ENCODE assay signal across 23 cellular contexts in genomic region chr5:80146036-80146435, GRCh38.
DNase-seq lines count a peak whose midpoint lies in the region; TF ChIP-seq lines count a peak whose summit lies in the region.
"Had no signal": no experiment of that assay in that cellular context is flagged by ENCODE, and none has a peak within 500 bp of the region (broad histone marks: within the 10 kb centered on the region; RNA-seq: fewer than 3 reads in every experiment).

No MANE protein-coding gene starts in this region.

- H3K27me3 ChIP-seq in dorsolateral prefrontal cortex (no peaks in the 10 kb centered on the region), tibial nerve (no peaks in the 10 kb centered on the region), SK-N-SH (ENCODE audit: insufficient read depth) (no peaks in the 10 kb centered on the region)
- H3K27me3 ChIP-seq: brain microvascular endothelial cell, colonic mucosa, foreskin keratinocyte, SJCRH30 had no signal

- no peak for TF ChIP-seq EP300 in tibial nerve (IDR thresholded peaks at IDR 0.05)
- no peak for TF ChIP-seq EP300 in SK-N-SH (IDR thresholded peaks at IDR 0.05; ENCODE audit: borderline replicate concordance in 1 of 2, low read depth in 1 of 2, low read length in 1 of 2)

- WGBS in tibial nerve, 2 donors, result 79 to 83% methylated on average over 9 of the region's 9 CpGs
- 96% methylated on average over 9 of the region's 9 CpGs for WGBS in SK-N-SH (ENCODE audit: low lambda C conversion rate)

- H3K4me3 ChIP-seq in dorsolateral prefrontal cortex (peak overlapping the region in 1 of 59 donors; percentile 22), tibial nerve (no peak overlapping the region), SK-N-SH (ENCODE audit: low read depth in 2 of 2, low read length in 1 of 2) (no peak overlapping the region)
- H3K4me3 ChIP-seq: colonic mucosa, SJCRH30 had no signal

- no peak for TF ChIP-seq POLR2A in tibial nerve (IDR thresholded peaks at IDR 0.05)

- DNase-seq in activated naive CD4-positive, alpha-beta T cell (lab: John Stamatoyannopoulos, UW), result no peak
- DNase-seq in NCI-H345 (lab: John Stamatoyannopoulos, UW), result peak; percentile 81
- no peak for DNase-seq in dorsolateral prefrontal cortex
- DNase-seq in type B pancreatic cell (ENCODE audit: extremely low spot score, unreplicated experiment), result peak; percentile 15
- DNase-seq in tibial nerve (ENCODE audit: low spot score in 2 of 2), result no peak
- DNase-seq in activated CD4-positive, alpha-beta T cell treated with anti-CD3 and anti-CD28 coated beads, Interleukin-2, amount 50 U/mL, for 48 hours, result no peak
- no peak for DNase-seq in SK-N-SH
- DNase-seq: brain microvascular endothelial cell; Caco-2; colonic mucosa; foreskin keratinocyte; HCEC 1CT; hypothalamus; kidney; MM.1S; NCI-H1930; NCI-H510A; PC-3; SJCRH30; stimulated activated naive CD4-positive, alpha-beta T cell treated with Interleukin-2 at 50 U/mL for 16 hours; T-helper 9 cell; trophoblast cell had no signal

- H3K36me3 ChIP-seq in tibial nerve, result peaks cover 0 to 60% (median 13%) of the 10 kb centered on the region in 3 donors
- no peaks in the 10 kb centered on the region for H3K36me3 ChIP-seq in SK-N-SH (replicated peaks in 1 of 2; ENCODE audit: control insufficient read depth in 1 of 2, insufficient read depth in 2 of 2, low read length in 1 of 2)
- H3K36me3 ChIP-seq: SJCRH30 had no signal

- H3K27ac ChIP-seq in dorsolateral prefrontal cortex (peak overlapping the region in 48 of 59 donors; percentile 1 to 91 (median 59)), tibial nerve (peak overlapping the region in 2 of 4 donors; percentile 33 to 53), SK-N-SH (ENCODE audit: low read depth in 2 of 2, low read length in 1 of 2) (no peak overlapping the region)
- H3K27ac ChIP-seq: brain microvascular endothelial cell, colonic mucosa, foreskin keratinocyte, SJCRH30 had no signal

- H3K9me2 ChIP-seq in SK-N-SH, result no peaks in the 10 kb centered on the region

- H3K9me3 Mint-ChIP-seq in activated naive CD4-positive, alpha-beta T cell treated with anti-CD3 and anti-CD28 coated beads, Interleukin-2, amount 50 U/mL, for 24 hours, result no peaks in the 10 kb centered on the region
- no peaks in the 10 kb centered on the region for H3K9me3 Mint-ChIP-seq in type B pancreatic cell

- H3K4me3 Mint-ChIP-seq in activated naive CD4-positive, alpha-beta T cell treated with anti-CD3 and anti-CD28 coated beads, Interleukin-2, amount 50 U/mL, for 24 hours, result no peak overlapping the region
- H3K4me3 Mint-ChIP-seq in type B pancreatic cell, result no peak overlapping the region

- no peak for TF ChIP-seq CTCF in dorsolateral prefrontal cortex (IDR thresholded peaks at IDR 0.05 in 54 of 56, conservative IDR thresholded peaks at IDR 0.05 in 2 of 56; ENCODE audit: low read depth in 1 of 56, partially characterized antibody in 56 of 56)
- TF ChIP-seq CTCF in type B pancreatic cell (conservative IDR thresholded peaks at IDR 0.05), result no peak
- no peak for TF ChIP-seq CTCF in tibial nerve (IDR thresholded peaks at IDR 0.05)
- TF ChIP-seq CTCF in SK-N-SH (IDR thresholded peaks at IDR 0.05), result no peak

- H3K4me1 ChIP-seq in tibial nerve (peaks cover 0 to 22% (median 13%) of the 10 kb centered on the region in 4 donors), SK-N-SH (ENCODE audit: control insufficient read depth in 1 of 2, insufficient read depth in 2 of 2, low read depth in 1 of 2, low read length in 1 of 2) (peaks cover 0 to 11% of the 10 kb centered on the region in 2 experiments; a peak in 1 of 4 replicates)
- H3K4me1 ChIP-seq: Caco-2, colonic mucosa, foreskin keratinocyte had no signal

- TF ChIP-seq RAD21 in SK-N-SH (IDR thresholded peaks at IDR 0.05; ENCODE audit: low read length), result no peak

- no peak overlapping the region for H2AFZ ChIP-seq in SK-N-SH (ENCODE audit: low read depth)

- H4K20me1 ChIP-seq in SK-N-SH (ENCODE audit: insufficient read depth), result no peaks in the 10 kb centered on the region

- no peaks in the 10 kb centered on the region for H3K9me3 ChIP-seq in tibial nerve
- H3K9me3 ChIP-seq in SK-N-SH, result no peaks in the 10 kb centered on the region
- H3K9me3 ChIP-seq: Caco-2, colonic mucosa, SJCRH30 had no signal

- H3K36me3 Mint-ChIP-seq in activated naive CD4-positive, alpha-beta T cell treated with anti-CD3 and anti-CD28 coated beads, Interleukin-2, amount 50 U/mL, for 24 hours, result peaks cover 29% of the 10 kb centered on the region
- H3K36me3 Mint-ChIP-seq in type B pancreatic cell, result peaks cover 28% of the 10 kb centered on the region

- peak overlapping the region; percentile 14 for H3K27ac Mint-ChIP-seq in activated naive CD4-positive, alpha-beta T cell treated with anti-CD3 and anti-CD28 coated beads, Interleukin-2, amount 50 U/mL, for 24 hours
- H3K27ac Mint-ChIP-seq in type B pancreatic cell, result no peak overlapping the region

- CTCF ChIA-PET in SK-N-SH (lab: Yijun Ruan, JAX), result interaction anchor here (1.2 kb wide), 1 partner anchor 162 kb away, joined by 4 read pairs; no protein-coding TSS in a partner anchor

- no peaks in the 10 kb centered on the region for H3K27me3 Mint-ChIP-seq in activated naive CD4-positive, alpha-beta T cell treated with anti-CD3 and anti-CD28 coated beads, Interleukin-2, amount 50 U/mL, for 24 hours
- no peaks in the 10 kb centered on the region for H3K27me3 Mint-ChIP-seq in type B pancreatic cell

- POLR2A ChIA-PET in SK-N-SH (lab: Yijun Ruan, JAX), result no interaction called here

- H3F3A ChIP-seq in SK-N-SH (replicated peaks; ENCODE audit: insufficient read depth), result no peaks in the 10 kb centered on the region

- no peak overlapping the region for H3K4me2 ChIP-seq in SK-N-SH

- peaks cover 83% of the 10 kb centered on the region for H3K4me1 Mint-ChIP-seq in activated naive CD4-positive, alpha-beta T cell treated with anti-CD3 and anti-CD28 coated beads, Interleukin-2, amount 50 U/mL, for 24 hours
- H3K4me1 Mint-ChIP-seq in type B pancreatic cell (ENCODE audit: unreplicated experiment), result peaks cover 18% of the 10 kb centered on the region

- no peaks in the 10 kb centered on the region for H3K79me2 ChIP-seq in SK-N-SH (ENCODE audit: insufficient read depth)

- intact Hi-C loops in dorsolateral prefrontal cortex (cut with DNase I), result loop anchor here in 1 of 2 donors (5.0 kb wide), 2 partner anchors 54 to 111 kb away; partner anchors contain the start of gene SERINC5

- no peak overlapping the region for H3K9ac ChIP-seq in SK-N-SH

TF ChIP-seq in SK-N-SH, 30 proteins besides CTCF, POLR2A, EP300 and RAD21 (continues in another document):
- TF ChIP-seq, protein P1, sequence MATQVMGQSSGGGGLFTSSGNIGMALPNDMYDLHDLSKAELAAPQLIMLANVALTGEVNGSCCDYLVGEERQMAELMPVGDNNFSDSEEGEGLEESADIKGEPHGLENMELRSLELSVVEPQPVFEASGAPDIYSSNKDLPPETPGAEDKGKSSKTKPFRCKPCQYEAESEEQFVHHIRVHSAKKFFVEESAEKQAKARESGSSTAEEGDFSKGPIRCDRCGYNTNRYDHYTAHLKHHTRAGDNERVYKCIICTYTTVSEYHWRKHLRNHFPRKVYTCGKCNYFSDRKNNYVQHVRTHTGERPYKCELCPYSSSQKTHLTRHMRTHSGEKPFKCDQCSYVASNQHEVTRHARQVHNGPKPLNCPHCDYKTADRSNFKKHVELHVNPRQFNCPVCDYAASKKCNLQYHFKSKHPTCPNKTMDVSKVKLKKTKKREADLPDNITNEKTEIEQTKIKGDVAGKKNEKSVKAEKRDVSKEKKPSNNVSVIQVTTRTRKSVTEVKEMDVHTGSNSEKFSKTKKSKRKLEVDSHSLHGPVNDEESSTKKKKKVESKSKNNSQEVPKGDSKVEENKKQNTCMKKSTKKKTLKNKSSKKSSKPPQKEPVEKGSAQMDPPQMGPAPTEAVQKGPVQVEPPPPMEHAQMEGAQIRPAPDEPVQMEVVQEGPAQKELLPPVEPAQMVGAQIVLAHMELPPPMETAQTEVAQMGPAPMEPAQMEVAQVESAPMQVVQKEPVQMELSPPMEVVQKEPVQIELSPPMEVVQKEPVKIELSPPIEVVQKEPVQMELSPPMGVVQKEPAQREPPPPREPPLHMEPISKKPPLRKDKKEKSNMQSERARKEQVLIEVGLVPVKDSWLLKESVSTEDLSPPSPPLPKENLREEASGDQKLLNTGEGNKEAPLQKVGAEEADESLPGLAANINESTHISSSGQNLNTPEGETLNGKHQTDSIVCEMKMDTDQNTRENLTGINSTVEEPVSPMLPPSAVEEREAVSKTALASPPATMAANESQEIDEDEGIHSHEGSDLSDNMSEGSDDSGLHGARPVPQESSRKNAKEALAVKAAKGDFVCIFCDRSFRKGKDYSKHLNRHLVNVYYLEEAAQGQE (IDR thresholded peaks at IDR 0.05; ENCODE audit: low read depth, low read length), result no peak
- TF ChIP-seq TCF12 (IDR thresholded peaks at IDR 0.05) (no peak), FOXJ3 (CRISPR knock-in tag; IDR thresholded peaks at IDR 0.05) (no peak), NFIC (IDR thresholded peaks at IDR 0.05; ENCODE audit: borderline replicate concordance) (no peak), USF2 (IDR thresholded peaks at IDR 0.05; ENCODE audit: borderline replicate concordance, low read depth, low read length) (no peak), EZH2phosphoT487 (IDR thresholded peaks at IDR 0.05; ENCODE audit: borderline replicate concordance, low read depth) (no peak), RXRA (IDR thresholded peaks at IDR 0.05; ENCODE audit: borderline replicate concordance, low read depth) (no peak), ZBTB33 (IDR thresholded peaks at IDR 0.05; ENCODE audit: borderline replicate concordance, low read depth) (no peak), RFX5 (IDR thresholded peaks at IDR 0.05; ENCODE audit: low read length) (no peak)

Comparison
In these comparisons a context has a peak if more than half of its experiments do, and no peak if none do; other contexts are left out.
1. DNase-seq: peak in NCI-H345 (single experiment) and type B pancreatic cell (single experiment); none in activated naive CD4-positive, alpha-beta T cell (0 of 4), dorsolateral prefrontal cortex (0 of 10), tibial nerve (0 of 2), activated CD4-positive, alpha-beta T cell treated with anti-CD3 and anti-CD28 coated beads, Interleukin-2, amount 50 U/mL, for 48 hours (0 of 2) and SK-N-SH (single experiment).
2. H3K27ac ChIP-seq: peak in dorsolateral prefrontal cortex (48 of 59); none in SK-N-SH (0 of 2).